15 cellular contexts compared by ENCODE assay signal in the genomic region with DNA sequence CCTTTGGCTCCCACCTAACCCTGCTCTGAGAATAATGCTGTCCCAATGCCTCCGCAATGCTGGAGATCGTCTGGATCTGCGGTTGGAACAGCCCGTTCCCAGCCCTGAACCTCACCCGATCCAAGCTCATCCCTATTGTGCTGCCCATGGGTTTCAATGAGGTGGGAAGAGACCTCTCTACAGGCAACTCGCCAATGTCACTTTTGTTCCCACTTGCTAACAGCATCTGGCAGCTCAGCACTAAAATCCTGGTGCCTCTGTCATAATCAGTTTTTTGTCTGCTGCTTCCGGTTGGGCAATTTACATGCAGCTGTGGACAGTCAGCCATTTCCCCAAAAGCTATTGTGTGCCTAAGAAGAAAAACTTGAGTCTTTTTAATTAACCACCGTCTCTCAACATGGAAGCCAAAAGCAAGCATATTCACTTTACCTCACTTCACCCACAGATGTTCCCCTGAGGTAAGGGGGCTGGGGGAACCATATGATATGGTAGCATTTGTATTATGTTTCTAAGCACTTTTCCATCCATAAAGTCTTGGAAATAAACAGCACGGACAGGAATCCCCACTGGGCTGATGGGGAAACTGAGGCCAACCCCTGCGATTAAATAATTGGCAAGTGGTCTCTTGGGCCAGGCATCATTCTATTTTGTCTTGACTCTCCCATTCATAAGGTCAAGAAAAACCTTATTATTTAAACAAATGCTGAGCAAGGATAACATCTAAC.
DNase-seq lines count a peak whose midpoint lies in the region; ATAC-seq and TF ChIP-seq lines count a peak whose summit lies in the region.
"Had no signal": no experiment of that assay in that cellular context is flagged by ENCODE, and none has a peak within 500 bp of the region (broad histone marks: within the 10 kb centered on the region; RNA-seq: fewer than 3 reads in every experiment).

No MANE protein-coding gene starts in this region.

- WGBS in suprapubic skin, result 74% methylated on average over 10 of the region's 10 CpGs

- H3K4me1 ChIP-seq in OCI-LY7 (ENCODE audit: insufficient read depth, low read length, poor library complexity, severe bottlenecking) (no peaks in the 10 kb centered on the region), suprapubic skin (peaks cover 25% of the 10 kb centered on the region)
- H3K4me1 ChIP-seq: ascending aorta had no signal

- no peak for TF ChIP-seq POLR2A in suprapubic skin (IDR thresholded peaks at IDR 0.05)

- no peaks in the 10 kb centered on the region for H3K36me3 ChIP-seq in OCI-LY7 (ENCODE audit: insufficient read depth, low read length)
- H3K36me3 ChIP-seq in suprapubic skin, result no peaks in the 10 kb centered on the region
- H3K36me3 ChIP-seq: ascending aorta, tibial nerve had no signal

- H3K27me3 ChIP-seq in suprapubic skin, result no peaks in the 10 kb centered on the region
- H3K27me3 ChIP-seq: ascending aorta, tibial nerve had no signal

- H3K9me3 ChIP-seq in OCI-LY7 (ENCODE audit: low read length) (no peaks in the 10 kb centered on the region), suprapubic skin (no peaks in the 10 kb centered on the region)
- H3K9me3 ChIP-seq: ascending aorta, tibial nerve had no signal

- no peak for TF ChIP-seq EP300 in suprapubic skin (IDR thresholded peaks at IDR 0.05)

- no peaks in the 10 kb centered on the region for H3K9me2 ChIP-seq in OCI-LY7 (ENCODE audit: insufficient read depth, low read length)

- peak in 1 of 2 donors; percentile 41 for ATAC-seq in left cardiac atrium

- H3K27ac ChIP-seq in OCI-LY7 (ENCODE audit: low read depth, low read length, poor library complexity, severe bottlenecking), result no peak overlapping the region
- H3K27ac ChIP-seq in suprapubic skin, result peak overlapping the region; percentile 59
- H3K27ac ChIP-seq: ascending aorta had no signal

- H3K4me2 ChIP-seq in OCI-LY7 (ENCODE audit: low read length), result no peak overlapping the region

- DNase-seq in SHP77 (lab: John Stamatoyannopoulos, UW) (peak; percentile 19 to 37), SHP77 treated with DMSO at 0.1 percent for 48 hours (lab: John Stamatoyannopoulos, UW) (no peak), OCI-LY7 (ENCODE audit: low spot score) (peak; percentile 18), left cardiac atrium (peak; percentile 23), suprapubic skin (ENCODE audit: low spot score in 2 of 2) (no peak), amygdala (lab: John Stamatoyannopoulos, UW) (no peak), activated gamma-delta T cell treated with Interleukin-2 at 50 U/mL for 16 hours (no peak), mucosa of gallbladder (ENCODE audit: low spot score) (no peak)
- DNase-seq: ACHN; activated CD8-positive, alpha-beta memory T cell treated with anti-CD3 and anti-CD28 coated beads, Interleukin-2, amount 50 U/mL, for 48 hours; effector CD4-positive, alpha-beta T cell; hypothalamus had no signal

- H2AFZ ChIP-seq in OCI-LY7 (ENCODE audit: low read length), result no peak overlapping the region

- intact Hi-C loops in OCI-LY7 (cut with micrococcal nuclease; ENCODE audit: unreplicated experiment) (no loop called here), left cardiac atrium (cut with DNase I) (no loop called here)

- H3K4me3 ChIP-seq in OCI-LY7 (ENCODE audit: low read depth, low read length, poor library complexity, severe bottlenecking) (no peak overlapping the region), suprapubic skin (no peak overlapping the region)
- H3K4me3 ChIP-seq: ascending aorta, skin epidermis, tibial nerve had no signal

- CTCF ChIA-PET in OCI-LY7 (lab: Charles Lee; ENCODE audit: unreplicated experiment), result no interaction called here

- no peaks in the 10 kb centered on the region for H4K20me1 ChIP-seq in OCI-LY7 (ENCODE audit: insufficient read depth, low read length)

- no peaks in the 10 kb centered on the region for H3K79me2 ChIP-seq in OCI-LY7 (ENCODE audit: insufficient read depth, low read depth, low read length)

- TF ChIP-seq CTCF in OCI-LY7 (conservative IDR thresholded peaks at IDR 0.05; ENCODE audit: low read length) (no peak), suprapubic skin (IDR thresholded peaks at IDR 0.05) (no peak)

- POLR2A ChIA-PET in OCI-LY7 (lab: Charles Lee), result no interaction called here

- BruUV-seq in OCI-LY7 (replicated peaks; lab: Mats Ljungman, UMichigan), result no TSS peak

Comparison
In these comparisons a context has a peak if more than half of its experiments do, and no peak if none do; other contexts are left out.
1. DNase-seq: peak in SHP77 (2 of 2), OCI-LY7 (single experiment) and left cardiac atrium (single experiment); none in SHP77 treated with DMSO at 0.1 percent for 48 hours (single experiment), suprapubic skin (0 of 2), amygdala (0 of 56), activated gamma-delta T cell treated with Interleukin-2 at 50 U/mL for 16 hours (single experiment) and mucosa of gallbladder (single experiment).